19 cellular contexts compared by ENCODE assay signal in genomic region chr15:92006186-92007028, GRCh38.
A peak's percentile ranks its signal among the peaks of the same experiment; 100 is the strongest.
DNase-seq lines count a peak whose midpoint lies in the region; ATAC-seq and TF ChIP-seq lines count a peak whose summit lies in the region.
"Had no signal": no experiment of that assay in that cellular context is flagged by ENCODE, and none has a peak within 500 bp of the region (broad histone marks: within the 10 kb centered on the region; RNA-seq: fewer than 3 reads in every experiment).

No MANE protein-coding gene starts in this region.

- H3K4me2 ChIP-seq in neural cell (ENCODE audit: low read length): no peak overlapping the region

- H3K79me2 ChIP-seq in neural cell (replicated peaks; ENCODE audit: insufficient read depth, low read length): peaks cover 45% of the 10 kb centered on the region

- no peaks in the 10 kb centered on the region for H3K27me3 ChIP-seq in neural cell (ENCODE audit: insufficient read depth, low read depth, low read length)
- H3K27me3 ChIP-seq in transverse colon: no peaks in the 10 kb centered on the region
- H3K27me3 ChIP-seq: BE2C had no signal

- no peaks in the 10 kb centered on the region for H4K20me1 ChIP-seq in neural cell (ENCODE audit: insufficient read depth)

- H3K9me2 ChIP-seq in neural cell (ENCODE audit: insufficient read depth, low read length): no peaks in the 10 kb centered on the region

- H3K4me3 ChIP-seq in neural cell (ENCODE audit: low read length) (peak overlapping the region; percentile 6), transverse colon (no peak overlapping the region)
- H3K4me3 ChIP-seq: SJCRH30 had no signal

- no peak for TF ChIP-seq EP300 in neural cell (conservative IDR thresholded peaks at IDR 0.05; ENCODE audit: poor library complexity, severe bottlenecking)
- TF ChIP-seq EP300 in transverse colon (IDR thresholded peaks at IDR 0.05; ENCODE audit: low read depth): no peak

- no peak overlapping the region for H3K9ac ChIP-seq in neural cell (ENCODE audit: low read length)

- in situ Hi-C loops in transverse colon (cut with MboI; ENCODE audit: low pct_ligation_motif_present in 1 of 4, low pct_unique_long_range_greater_than_20kb in 1 of 4, low sequenced_read_pairs in 3 of 4): no loop called here

- H2AFZ ChIP-seq in neural cell (ENCODE audit: low read depth, low read length): no peak overlapping the region

- TF ChIP-seq POLR2A in transverse colon (IDR thresholded peaks at IDR 0.05): no peak

- peaks cover 0 to 19% (median 3%) of the 10 kb centered on the region in 4 donors for H3K4me1 ChIP-seq in transverse colon
- H3K4me1 ChIP-seq: Caco-2, SJCRH30 had no signal

- peaks cover 16% of the 10 kb centered on the region for H3F3A ChIP-seq in neural cell (ENCODE audit: insufficient read depth, low read length, poor library complexity, severe bottlenecking)

- no peak overlapping the region for H3K27ac ChIP-seq in neural cell (ENCODE audit: low read length)
- no peak overlapping the region for H3K27ac ChIP-seq in transverse colon
- H3K27ac ChIP-seq: SJCRH30 had no signal

- H3K36me3 ChIP-seq in neural cell (ENCODE audit: insufficient read depth, low read length) (no peaks in the 10 kb centered on the region), transverse colon (no peaks in the 10 kb centered on the region)
- H3K36me3 ChIP-seq: BE2C, SJCRH30 had no signal

- 57 to 71% methylated on average over 5 to 7 of the region's 7 CpGs for WGBS in transverse colon (ENCODE audit: low coverage in 1 of 2), 2 donors

- peak; percentile 20 for DNase-seq in NCI-H146 (lab: John Stamatoyannopoulos, UW)
- DNase-seq in NCI-H146 treated with DMSO at 0.1 percent for 48 hours (lab: John Stamatoyannopoulos, UW; ENCODE audit: unreplicated experiment): no peak
- peak; percentile 14 for DNase-seq in germinal center (ENCODE audit: low spot score)
- DNase-seq in transverse colon: no peak
- no peak for DNase-seq in NCI-H82 treated with DMSO at 0.1 percent for 48 hours (lab: John Stamatoyannopoulos, UW; ENCODE audit: unreplicated experiment)
- DNase-seq: BE2C; Caco-2; CD4-positive, CD25-positive, alpha-beta regulatory T cell; DMS153; EL; MM.1S; NCI-H1092; NCI-H1694 treated with DMSO at 0.1 percent for 48 hours; NCI-H510A; NCI-H774; PC-3; SJCRH30 had no signal

- intact Hi-C loops in transverse colon (cut with DNase I; ENCODE audit: low total_unique reads): no loop called here

- no peak for ATAC-seq in GM18520 (IDR thresholded peaks at IDR 0.05; ENCODE audit: unreplicated experiment)
- ATAC-seq: PC-3 had no signal

- no peak for TF ChIP-seq CTCF in neural cell (IDR thresholded peaks at IDR 0.05; ENCODE audit: poor library complexity, severe bottlenecking)
- TF ChIP-seq CTCF in transverse colon (IDR thresholded peaks at IDR 0.05): no peak

- H3K9me3 ChIP-seq in neural cell (ENCODE audit: low read length) (no peaks in the 10 kb centered on the region), transverse colon (no peaks in the 10 kb centered on the region)
- H3K9me3 ChIP-seq: BE2C, Caco-2, SJCRH30 had no signal

- TF ChIP-seq RAD21 in neural cell (conservative IDR thresholded peaks at IDR 0.05): no peak

TF ChIP-seq in neural cell, 6 proteins besides CTCF, POLR2A, EP300 and RAD21:
- TF ChIP-seq EZH2 (IDR thresholded peaks at IDR 0.05; ENCODE audit: borderline replicate concordance, insufficient read depth, low read length, poor library complexity, severe bottlenecking) (no peak), REST (IDR thresholded peaks at IDR 0.05; ENCODE audit: borderline replicate concordance) (no peak), TAF1 (IDR thresholded peaks at IDR 0.05; ENCODE audit: low read depth) (no peak), POLR2AphosphoS5 (IDR thresholded peaks at IDR 0.05) (no peak), MXI1 (conservative IDR thresholded peaks at IDR 0.05; ENCODE audit: poor library complexity, severe bottlenecking) (no peak), SMC3 (conservative IDR thresholded peaks at IDR 0.05; ENCODE audit: poor library complexity) (no peak)

Comparison
In these comparisons a context has a peak if more than half of its experiments do, and no peak if none do; other contexts are left out.
1. DNase-seq: peak in NCI-H146 (single experiment) and germinal center (single experiment); none in NCI-H146 treated with DMSO at 0.1 percent for 48 hours (single experiment), transverse colon (single experiment) and NCI-H82 treated with DMSO at 0.1 percent for 48 hours (single experiment).